2 cellular contexts compared by ENCODE assay signal in genomic region chr1:48052923-48053291, GRCh38.
TF ChIP-seq lines count a peak whose summit lies in the region.

No MANE protein-coding gene starts in this region.

TF ChIP-seq in SK-N-SH, 30 proteins besides CTCF, POLR2A, EP300 and RAD21 (continued from another document):
- no peak for TF ChIP-seq POLR2AphosphoS5 (IDR thresholded peaks at IDR 0.05; ENCODE audit: low read depth, low read length)
- no peak for TF ChIP-seq NFIC (IDR thresholded peaks at IDR 0.05; ENCODE audit: borderline replicate concordance)
- TF ChIP-seq MEF2A (IDR thresholded peaks at IDR 0.05; ENCODE audit: borderline replicate concordance, low read depth), result no peak
- TF ChIP-seq TEAD4 (IDR thresholded peaks at IDR 0.05; ENCODE audit: borderline replicate concordance, insufficient read depth), result no peak
- TF ChIP-seq RFX5 (IDR thresholded peaks at IDR 0.05; ENCODE audit: low read length), result no peak
- no peak for TF ChIP-seq PBX3 (IDR thresholded peaks at IDR 0.05)
- no peak for TF ChIP-seq MXI1 (IDR thresholded peaks at IDR 0.05; ENCODE audit: low read depth, low read length)
TF ChIP-seq in SK-N-SH: peak in this region for 0.

TF ChIP-seq in SK-N-SH treated with all-trans-retinoic acid at 6 μM for 48 hours, 23 proteins besides CTCF, POLR2A, EP300 and RAD21 (continued from another document):
- TF ChIP-seq ZNF8 (CRISPR knock-in tag; IDR thresholded peaks at IDR 0.05), result no peak
TF ChIP-seq in SK-N-SH treated with all-trans-retinoic acid at 6 μM for 48 hours: peak in this region for 0.
